Comparison of ENCODE assay signal across 9 cellular contexts in genomic region chr9:35828716-35829083, GRCh38. TPM values are rescaled to one million over a fixed set of nuclear protein-coding genes. Genes with fewer than 3 reads are reported as not detected.
DNase-seq lines count a peak whose midpoint lies in the region; ATAC-seq and TF ChIP-seq lines count a peak whose summit lies in the region.
"Had no signal": no experiment of that assay in that cellular context is flagged by ENCODE, and none has a peak within 500 bp of the region (broad histone marks: within the 10 kb centered on the region; RNA-seq: fewer than 3 reads in every experiment).

Gene FAM221B, minus strand, starts transcription at chr9:35828732. Its CDS starts 2,571 bp downstream, at chr9:35826161.

- peaks cover 9% of the 10 kb centered on the region for H3K79me2 ChIP-seq in smooth muscle cell (ENCODE audit: low read depth)

- TF ChIP-seq CTCF in HL-60 (IDR thresholded peaks at IDR 0.05; ENCODE audit: insufficient read depth, low read length) (no peak), smooth muscle cell (IDR thresholded peaks at IDR 0.05; ENCODE audit: borderline replicate concordance, insufficient read depth, poor library complexity, severe bottlenecking) (no peak), GM10248 (IDR thresholded peaks at IDR 0.05; ENCODE audit: control extremely low read depth, extremely low read depth, low read depth, missing control alignments) (no peak)

- peak within 1 kb of the TSS; percentile 99 for H3K4me2 ChIP-seq in smooth muscle cell

- 9% methylated on average over 21 of the region's 21 CpGs for WGBS in smooth muscle cell (ENCODE audit: low lambda C conversion rate)

- H3F3A ChIP-seq in smooth muscle cell (ENCODE audit: low read depth), result peaks cover 7% of the 10 kb centered on the region

- H3K9ac ChIP-seq in smooth muscle cell (ENCODE audit: low read depth), result peak within 1 kb of the TSS; percentile 91

- H4K20me1 ChIP-seq in smooth muscle cell (ENCODE audit: low read depth), result no peaks in the 10 kb centered on the region

- CTCF ChIA-PET in GM10248 (lab: Yijun Ruan, JAX), result interaction anchor here (1.0 to 5.0 kb wide), 9 partner anchors 11 to 171 kb away, joined by 3 to 63 read pairs (median 3); partner anchors contain the start of genes CCDC107, RMRP and SPAG8

- POLR2A ChIA-PET in GM10248 (lab: Yijun Ruan, JAX), result interaction anchor here (0.7 to 1.0 kb wide), 3 partner anchors 13 to 96 kb away, joined by 3 read pairs; partner anchors contain the start of genes CREB3 and TLN1

- peak within 1 kb of the TSS; percentile 65 for H3K4me3 ChIP-seq in GM08714 (ENCODE audit: low read length)
- H3K4me3 ChIP-seq in HL-60 (replicated peaks; ENCODE audit: insufficient read depth, low read length), result peak within 1 kb of the TSS; percentile 55
- peak within 1 kb of the TSS; percentile 58 for H3K4me3 ChIP-seq in iPS-18c (ENCODE audit: insufficient read depth, low read depth, low read length)
- peak within 1 kb of the TSS; percentile 97 for H3K4me3 ChIP-seq in smooth muscle cell

- H3K27me3 ChIP-seq in HL-60 (ENCODE audit: insufficient read depth, poor library complexity, severe bottlenecking) (no peaks in the 10 kb centered on the region), smooth muscle cell (ENCODE audit: low read depth) (no peaks in the 10 kb centered on the region)

- H3K27ac ChIP-seq in HL-60 (replicated peaks), result no peak within 1 kb of the TSS
- H3K27ac ChIP-seq in smooth muscle cell (ENCODE audit: low read depth), result peak within 1 kb of the TSS; percentile 85

- H2AFZ ChIP-seq in smooth muscle cell (ENCODE audit: low read depth), result peak within 1 kb of the TSS; percentile 99

- ATAC-seq in GM18873 (IDR thresholded peaks at IDR 0.05; ENCODE audit: low FRiP score, unreplicated experiment), result no peak

- H3K9me3 ChIP-seq in iPS-18c (ENCODE audit: control insufficient read depth, insufficient read depth, low read length), result no peaks in the 10 kb centered on the region
- H3K9me3 ChIP-seq in smooth muscle cell (replicated peaks; ENCODE audit: low read depth), result no peaks in the 10 kb centered on the region

- H3K4me1 ChIP-seq in smooth muscle cell (ENCODE audit: low read depth), result peaks cover 8% of the 10 kb centered on the region

- no peaks in the 10 kb centered on the region for H3K36me3 ChIP-seq in smooth muscle cell (ENCODE audit: low read depth)

- no peak for DNase-seq in HL-60 (ENCODE audit: low read depth in 1 of 2, low spot score in 1 of 2)
- DNase-seq in activated naive CD4-positive, alpha-beta T cell treated with anti-CD3 and anti-CD28 coated beads, Interleukin-2, amount 50 U/mL, for 16 hours, result peak; percentile 30
- no peak for DNase-seq in smooth muscle cell (lab: John Stamatoyannopoulos, UW; ENCODE audit: unreplicated experiment)
- no peak for DNase-seq in MV-4-11 (lab: John Stamatoyannopoulos, UW)
- DNase-seq in GM10248 (ENCODE audit: extremely low spot score), result no peak

RNA-seq across cellular contexts. Expression of gene FAM221B, which starts in this region (rescaled TPM):
- total RNA-seq in smooth muscle cell, result not detected in 2 replicates
- not detected in 2 replicates for polyA plus RNA-seq in smooth muscle cell
- total RNA-seq: T-helper 1 cell treated with Interleukin-12 subunit alpha and Interleukin-12 subunit beta and Interleukin-4 antibody, amounts not matched to agents 30 ng/mL and 1 ng/mL, for 36 hours had no signal
